In the genomic region with DNA sequence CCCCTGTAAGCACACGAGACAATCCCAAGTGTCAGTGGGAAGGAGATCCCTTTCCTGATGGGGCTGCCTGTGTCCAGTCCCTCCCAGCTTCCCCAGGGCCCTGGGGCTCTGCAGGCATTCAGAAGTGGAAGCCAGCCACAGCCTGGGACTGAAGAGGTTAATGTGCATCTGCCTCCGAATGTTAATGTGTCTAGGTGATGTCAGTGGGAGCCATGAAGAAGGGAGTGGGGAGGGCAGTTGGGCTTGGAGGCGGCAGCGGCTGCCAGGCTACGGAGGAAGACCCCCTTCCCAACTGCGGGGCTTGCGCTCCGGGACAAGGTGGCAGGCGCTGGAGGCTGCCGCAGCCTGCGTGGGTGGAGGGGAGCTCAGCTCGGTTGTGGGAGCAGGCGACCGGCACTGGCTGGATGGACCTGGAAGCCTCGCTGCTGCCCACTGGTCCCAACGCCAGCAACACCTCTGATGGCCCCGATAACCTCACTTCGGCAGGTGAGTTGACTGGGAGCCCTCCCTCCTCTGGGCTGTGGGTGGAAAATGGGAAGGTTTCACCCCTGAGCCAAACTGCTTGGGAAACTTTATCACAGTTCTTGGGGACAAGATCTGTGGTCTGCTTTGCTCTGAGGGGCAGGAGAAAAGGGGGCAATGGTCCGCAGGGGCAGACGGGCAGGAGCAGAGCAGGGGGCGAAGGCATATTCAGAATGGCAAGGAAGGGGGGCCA, we compare ENCODE assay signal across 9 cellular contexts. TPM values are rescaled to one million over a fixed set of nuclear protein-coding genes. Genes with fewer than 3 reads are reported as not detected.
DNase-seq lines count a peak whose midpoint lies in the region; ATAC-seq and TF ChIP-seq lines count a peak whose summit lies in the region.
"Had no signal": no experiment of that assay in that cellular context is flagged by ENCODE, and none has a peak within 500 bp of the region (broad histone marks: within the 10 kb centered on the region; RNA-seq: fewer than 3 reads in every experiment).

A gene with protein sequence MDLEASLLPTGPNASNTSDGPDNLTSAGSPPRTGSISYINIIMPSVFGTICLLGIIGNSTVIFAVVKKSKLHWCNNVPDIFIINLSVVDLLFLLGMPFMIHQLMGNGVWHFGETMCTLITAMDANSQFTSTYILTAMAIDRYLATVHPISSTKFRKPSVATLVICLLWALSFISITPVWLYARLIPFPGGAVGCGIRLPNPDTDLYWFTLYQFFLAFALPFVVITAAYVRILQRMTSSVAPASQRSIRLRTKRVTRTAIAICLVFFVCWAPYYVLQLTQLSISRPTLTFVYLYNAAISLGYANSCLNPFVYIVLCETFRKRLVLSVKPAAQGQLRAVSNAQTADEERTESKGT (plus strand): TSS at position 236 of the 715 bp plus-strand sequence. CDS start 169 bp downstream, at position 405.

- intact Hi-C loops in colonic mucosa (cut with DNase I): no loop called here

- no peaks in the 10 kb centered on the region for H3K9me3 ChIP-seq in HEK293 (ENCODE audit: control insufficient read depth, insufficient read depth, low read depth, low read length)
- H3K9me3 ChIP-seq in skeletal muscle tissue (ENCODE audit: control insufficient read depth in 3 of 3, low read length in 3 of 3): no peaks in the 10 kb centered on the region
- H3K9me3 ChIP-seq in colonic mucosa: no peaks in the 10 kb centered on the region

- peaks cover 20% of the 10 kb centered on the region for H3K27me3 Mint-ChIP-seq in T-helper 2 cell treated with Interferon-gamma antibody and Interleukin-4, amounts not matched to agents 5 μg/mL and 100 μg/mL, for 36 hours (ENCODE audit: low read depth)

- H3K36me3 Mint-ChIP-seq in T-helper 2 cell treated with Interferon-gamma antibody and Interleukin-4, amounts not matched to agents 5 μg/mL and 100 μg/mL, for 36 hours (ENCODE audit: low read depth): no peaks in the 10 kb centered on the region

- H3K4me3 ChIP-seq in HEK293 (ENCODE audit: low read depth, low read length): peak within 1 kb of the TSS; percentile 40
- H3K4me3 ChIP-seq in skeletal muscle tissue (ENCODE audit: low read length in 3 of 3): peak within 1 kb of the TSS; percentile 52 to 60 (median 53)
- H3K4me3 ChIP-seq in colonic mucosa: no peak within 1 kb of the TSS

- DNase-seq in astrocyte of the hippocampus (ENCODE audit: low read depth, low spot score) (peak; percentile 38), islet precursor cell (peak; percentile 74), colonic mucosa (no peak)
- DNase-seq in T-helper 2 cell treated with Interferon-gamma antibody and Interleukin-4, amounts not matched to agents 5 μg/mL and 100 μg/mL, for 36 hours (ENCODE audit: low spot score): no peak
- DNase-seq: activated B cell treated with CpG ODN at 0.5 μM for 24 hours; stimulated activated naive CD8-positive, alpha-beta T cell treated with anti-CD3 and anti-CD28 coated beads, Interleukin-15, Interleukin-2, amounts not matched to agents 100 U/mL and 50 U/mL, for 24 hours had no signal

- H3K4me1 ChIP-seq in HEK293 (ENCODE audit: control insufficient read depth, insufficient read depth, low read length) (no peaks in the 10 kb centered on the region; the same call in 1 of the 2 replicates), skeletal muscle tissue (ENCODE audit: control insufficient read depth in 3 of 3, insufficient read depth in 3 of 3, low read length in 3 of 3) (peaks cover 15 to 23% (median 16%) of the 10 kb centered on the region in 3 donors), colonic mucosa (no peaks in the 10 kb centered on the region)

- POLR2A ChIA-PET in HEK293 (lab: Yijun Ruan, JAX): interaction anchor here (0.6 to 2.1 kb wide), 4 partner anchors 28 to 227 kb away, joined by 3 to 13 read pairs (median 4); partner anchors contain the start of genes MRTFA and ST13

- H3K4me3 Mint-ChIP-seq in T-helper 2 cell treated with Interferon-gamma antibody and Interleukin-4, amounts not matched to agents 5 μg/mL and 100 μg/mL, for 36 hours: no peak within 1 kb of the TSS
- H3K4me3 Mint-ChIP-seq: activated B cell treated with CpG ODN at 0.5 μM for 24 hours had no signal

- H3K27me3 ChIP-seq in skeletal muscle tissue (ENCODE audit: control insufficient read depth in 3 of 3, insufficient read depth in 3 of 3, low read length in 3 of 3): peaks cover 11 to 29% (median 27%) of the 10 kb centered on the region in 3 donors
- H3K27me3 ChIP-seq in colonic mucosa: no peaks in the 10 kb centered on the region

- peaks cover 20% of the 10 kb centered on the region for H3K4me1 Mint-ChIP-seq in T-helper 2 cell treated with Interferon-gamma antibody and Interleukin-4, amounts not matched to agents 5 μg/mL and 100 μg/mL, for 36 hours (ENCODE audit: low read depth)

- no peak for ATAC-seq in GM19452 (IDR thresholded peaks at IDR 0.05; ENCODE audit: unreplicated experiment)
- ATAC-seq: stimulated activated naive CD8-positive, alpha-beta T cell treated with anti-CD3 and anti-CD28 coated beads, Interleukin-15, Interleukin-2, amounts not matched to agents 100 U/mL and 50 U/mL, for 24 hours had no signal

- H3K36me3 ChIP-seq in HEK293 (ENCODE audit: control insufficient read depth in 2 of 2, insufficient read depth in 1 of 2, low read length in 2 of 2) (no peaks in the 10 kb centered on the region), skeletal muscle tissue (ENCODE audit: control insufficient read depth in 3 of 3, insufficient read depth in 3 of 3, low read length in 3 of 3) (no peaks in the 10 kb centered on the region), colonic mucosa (no peaks in the 10 kb centered on the region)

- TF ChIP-seq CTCF in HEK293 (tag by site-specific recombination; IDR thresholded peaks at IDR 0.05) (no peak), colonic mucosa (IDR thresholded peaks at IDR 0.05) (no peak)

- CTCF ChIA-PET in HEK293 (lab: Yijun Ruan, JAX): interaction anchor here (0.6 to 2.6 kb wide), 6 partner anchors 13 to 220 kb away, joined by 3 to 9 read pairs (median 4); no protein-coding TSS in a partner anchor

- no peak within 1 kb of the TSS for H3K27ac ChIP-seq in HEK293 (ENCODE audit: extremely low read depth, low read depth, low read length)
- H3K27ac ChIP-seq in skeletal muscle tissue (ENCODE audit: low read depth, low read length): peak within 1 kb of the TSS; percentile 44
- no peak within 1 kb of the TSS for H3K27ac ChIP-seq in colonic mucosa

- no peak within 1 kb of the TSS for H3K27ac Mint-ChIP-seq in T-helper 2 cell treated with Interferon-gamma antibody and Interleukin-4, amounts not matched to agents 5 μg/mL and 100 μg/mL, for 36 hours
- H3K27ac Mint-ChIP-seq: activated B cell treated with CpG ODN at 0.5 μM for 24 hours had no signal

- H3K9ac ChIP-seq in skeletal muscle tissue (ENCODE audit: low read depth in 1 of 3, low read length in 3 of 3) (peak within 1 kb of the TSS; percentile 21 to 57 (median 23)), colonic mucosa (ENCODE audit: low read depth in 2 of 2, low read length in 2 of 2) (peak within 1 kb of the TSS in 1 of 2 donors; percentile 43)

- no peaks in the 10 kb centered on the region for H3K9me3 Mint-ChIP-seq in T-helper 2 cell treated with Interferon-gamma antibody and Interleukin-4, amounts not matched to agents 5 μg/mL and 100 μg/mL, for 36 hours
- H3K9me3 Mint-ChIP-seq: activated B cell treated with CpG ODN at 0.5 μM for 24 hours had no signal

TF ChIP-seq in HEK293, 187 proteins besides CTCF, POLR2A, EP300 and RAD21 (continues in another document):
- no peak for TF ChIP-seq ZNF514 (tag by site-specific recombination; IDR thresholded peaks at IDR 0.05)
- TF ChIP-seq ZNF747 (tag by site-specific recombination; IDR thresholded peaks at IDR 0.05): no peak
- TF ChIP-seq ZNF701 (tag by site-specific recombination; IDR thresholded peaks at IDR 0.05): no peak
- no peak for TF ChIP-seq ZNF629 (tag by site-specific recombination; IDR thresholded peaks at IDR 0.05)
- no peak for TF ChIP-seq ZNF768 (tag by site-specific recombination; IDR thresholded peaks at IDR 0.05)
- no peak for TF ChIP-seq ZNF677 (tag by site-specific recombination; IDR thresholded peaks at IDR 0.05)
- TF ChIP-seq ZFP37 (tag by site-specific recombination; IDR thresholded peaks at IDR 0.05): no peak
- no peak for TF ChIP-seq PRDM2 (tag by site-specific recombination; IDR thresholded peaks at IDR 0.05; ENCODE audit: borderline replicate concordance)

RNA-seq across cellular contexts. Expression of the gene that starts here (rescaled TPM):
- total RNA-seq in skeletal muscle tissue (1.6 TPM), colonic mucosa (under 1 TPM in 1 of 2 donors, not detected in 1; 0.16 TPM)
- total RNA-seq: activated B cell treated with CpG ODN at 0.5 μM for 24 hours had no signal

Comparison
In these comparisons a context has a peak if more than half of its experiments do, and no peak if none do; other contexts are left out.
1. DNase-seq: peak in astrocyte of the hippocampus (single experiment) and islet precursor cell (single experiment); none in colonic mucosa (single experiment) and T-helper 2 cell treated with Interferon-gamma antibody and Interleukin-4, amounts not matched to agents 5 μg/mL and 100 μg/mL, for 36 hours (single experiment).